ENCODE assay signal across 9 cellular contexts in genomic region chr15:36810656-36811449, GRCh38.
DNase-seq lines count a peak whose midpoint lies in the region; ATAC-seq and TF ChIP-seq lines count a peak whose summit lies in the region.
"Had no signal": no experiment of that assay in that cellular context is flagged by ENCODE, and none has a peak within 500 bp of the region (broad histone marks: within the 10 kb centered on the region; RNA-seq: fewer than 3 reads in every experiment).

No MANE protein-coding gene starts in this region.

- no peak overlapping the region for H3K4me3 ChIP-seq in BJ (ENCODE audit: low read depth, low read length)
- no peak overlapping the region for H3K4me3 ChIP-seq in CD4-positive, alpha-beta memory T cell (ENCODE audit: low read length in 2 of 2)
- H3K4me3 ChIP-seq: SJSA1 had no signal

- peaks cover 8 to 34% of the 10 kb centered on the region in 2 donors for H3K36me3 Mint-ChIP-seq in CD4-positive, alpha-beta memory T cell

- TF ChIP-seq CTCF in BJ (IDR thresholded peaks at IDR 0.05; ENCODE audit: insufficient read depth, low read depth, low read length) (peak; percentile 27; the same call in 1 of the 2 replicates), foreskin keratinocyte (conservative IDR thresholded peaks at IDR 0.05) (peak; percentile 36)

- no peak overlapping the region for H3K4me3 Mint-ChIP-seq in CD4-positive, alpha-beta memory T cell

- DNase-seq in BJ (ENCODE audit: low read depth) (no peak), NCI-H1694 treated with DMSO at 0.1 percent for 48 hours (lab: John Stamatoyannopoulos, UW) (peak; percentile 32), foreskin keratinocyte (no peak), NCI-H128 (lab: John Stamatoyannopoulos, UW; ENCODE audit: unreplicated experiment) (no peak), putamen (ENCODE audit: low spot score) (no peak)
- no peak for DNase-seq in CD4-positive, alpha-beta memory T cell

- no peaks in the 10 kb centered on the region for H3K4me1 Mint-ChIP-seq in CD4-positive, alpha-beta memory T cell

- H3K27me3 ChIP-seq in BJ (ENCODE audit: control insufficient read depth, insufficient read depth, low read length) (no peaks in the 10 kb centered on the region), foreskin keratinocyte (no peaks in the 10 kb centered on the region)
- no peaks in the 10 kb centered on the region for H3K27me3 ChIP-seq in CD4-positive, alpha-beta memory T cell (ENCODE audit: insufficient read depth, low read length)
- H3K27me3 ChIP-seq: SJSA1 had no signal

- CTCF ChIA-PET in BJ (lab: Yijun Ruan, JAX): interaction anchor here (1.5 kb wide), 1 partner anchor 8 kb away, joined by 6 read pairs; no protein-coding TSS in a partner anchor
- CTCF ChIA-PET in CD4-positive, alpha-beta memory T cell (lab: Charles Lee; ENCODE audit: partially characterized antibody): no interaction called here

- intact Hi-C loops in CD4-positive, alpha-beta memory T cell (cut with micrococcal nuclease): no loop called here

- H3K36me3 ChIP-seq in BJ (ENCODE audit: control insufficient read depth, insufficient read depth, low read length): no peaks in the 10 kb centered on the region
- H3K36me3 ChIP-seq in CD4-positive, alpha-beta memory T cell (ENCODE audit: insufficient read depth, low read length): no peaks in the 10 kb centered on the region
- H3K36me3 ChIP-seq: SJSA1 had no signal

- H3K9me3 Mint-ChIP-seq in CD4-positive, alpha-beta memory T cell: no peaks in the 10 kb centered on the region

- H3K27me3 Mint-ChIP-seq in CD4-positive, alpha-beta memory T cell: no peaks in the 10 kb centered on the region

- no peak overlapping the region for H3K27ac Mint-ChIP-seq in CD4-positive, alpha-beta memory T cell

- POLR2A ChIA-PET in BJ (lab: Charles Lee): no interaction called here
- POLR2A ChIA-PET in CD4-positive, alpha-beta memory T cell (lab: Charles Lee; ENCODE audit: partially characterized antibody): no interaction called here

- no peaks in the 10 kb centered on the region for H3K9me3 ChIP-seq in CD4-positive, alpha-beta memory T cell (ENCODE audit: control insufficient read depth in 1 of 2, low read length in 2 of 2)
- H3K9me3 ChIP-seq: SJSA1 had no signal

- ATAC-seq in GM19372 (IDR thresholded peaks at IDR 0.05; ENCODE audit: low read depth, unreplicated experiment) (peak; percentile 67), foreskin keratinocyte (no peak), HG03460 (IDR thresholded peaks at IDR 0.05; ENCODE audit: unreplicated experiment) (no peak)

- peaks cover 9% of the 10 kb centered on the region for H3K4me1 ChIP-seq in foreskin keratinocyte
- no peaks in the 10 kb centered on the region for H3K4me1 ChIP-seq in CD4-positive, alpha-beta memory T cell (ENCODE audit: insufficient read depth, low read length)
- H3K4me1 ChIP-seq: SJSA1 had no signal

- H3K27ac ChIP-seq in foreskin keratinocyte: no peak overlapping the region
- no peak overlapping the region for H3K27ac ChIP-seq in CD4-positive, alpha-beta memory T cell (ENCODE audit: low read depth, low read length)
- H3K27ac ChIP-seq: SJSA1 had no signal
